ENCODE assay signal across 16 cellular contexts in genomic region chr9:117860849-117861248, GRCh38.
DNase-seq lines count a peak whose midpoint lies in the region; ATAC-seq and TF ChIP-seq lines count a peak whose summit lies in the region.
"Had no signal": no experiment of that assay in that cellular context is flagged by ENCODE, and none has a peak within 500 bp of the region (broad histone marks: within the 10 kb centered on the region; RNA-seq: fewer than 3 reads in every experiment).

No MANE protein-coding gene starts in this region.

- H3K36me3 ChIP-seq in brain microvascular endothelial cell (replicated peaks) = no peaks in the 10 kb centered on the region

- intact Hi-C loops in activated CD4-positive, alpha-beta T cell treated with anti-CD3 and anti-CD28 coated beads for 36 hours (cut with DNase I, micrococcal nuclease) = no loop called here

- H3K4me3 ChIP-seq in brain microvascular endothelial cell (ENCODE audit: low read depth, low read length) = no peak overlapping the region
- H3K4me3 ChIP-seq: K562 had no signal

- H3K9me3 Mint-ChIP-seq in activated CD4-positive, alpha-beta T cell treated with anti-CD3 and anti-CD28 coated beads for 36 hours (ENCODE audit: low read depth) = no peaks in the 10 kb centered on the region

- no peaks in the 10 kb centered on the region for H3K4me1 Mint-ChIP-seq in activated CD4-positive, alpha-beta T cell treated with anti-CD3 and anti-CD28 coated beads for 36 hours
- H3K4me1 Mint-ChIP-seq: CD14-positive monocyte had no signal

- H3K36me3 Mint-ChIP-seq in activated CD4-positive, alpha-beta T cell treated with anti-CD3 and anti-CD28 coated beads for 36 hours (ENCODE audit: low read depth) = no peaks in the 10 kb centered on the region
- H3K36me3 Mint-ChIP-seq: CD14-positive monocyte; CD8-positive, alpha-beta T cell had no signal

- no peak for ATAC-seq in activated CD4-positive, alpha-beta T cell treated with anti-CD3 and anti-CD28 coated beads for 36 hours
- ATAC-seq: CD8-positive, alpha-beta T cell; K562 had no signal

- H3K27me3 ChIP-seq in brain microvascular endothelial cell (replicated peaks) = no peaks in the 10 kb centered on the region

- no peak overlapping the region for H3K27ac ChIP-seq in brain microvascular endothelial cell

- DNase-seq in AG20443 (ENCODE audit: low spot score) = peak; percentile 20
- peak; percentile 1 for DNase-seq in brain microvascular endothelial cell
- peak; percentile 24 for DNase-seq in myocyte (ENCODE audit: low read depth)
- DNase-seq in stromal cell of bone marrow (ENCODE audit: low read depth) = peak; percentile 23
- no peak for DNase-seq in NCI-H146 (lab: John Stamatoyannopoulos, UW)
- DNase-seq in activated CD4-positive, alpha-beta T cell treated with anti-CD3 and anti-CD28 coated beads for 36 hours = no peak
- DNase-seq in AG08395 (ENCODE audit: low spot score) = no peak
- DNase-seq: ACHN; CD8-positive, alpha-beta T cell; COR-L47; DMS153; DND-41; GF-D8; H7 had no signal

- POLR2A ChIA-PET in activated CD4-positive, alpha-beta T cell treated with anti-CD3 and anti-CD28 coated beads for 36 hours (lab: Charles Lee) = no interaction called here

- no peak overlapping the region for H3K4me3 Mint-ChIP-seq in activated CD4-positive, alpha-beta T cell treated with anti-CD3 and anti-CD28 coated beads for 36 hours
- H3K4me3 Mint-ChIP-seq: CD14-positive monocyte; CD8-positive, alpha-beta T cell had no signal

- no peak for TF ChIP-seq CTCF in brain microvascular endothelial cell (IDR thresholded peaks at IDR 0.05; ENCODE audit: low read depth, low read length, missing control alignments)

- in situ Hi-C loops in brain microvascular endothelial cell (cut with HindIII; ENCODE audit: low pct_ligation_motif_present, low sequenced_read_pairs) = no loop called here

- CTCF ChIA-PET in activated CD4-positive, alpha-beta T cell treated with anti-CD3 and anti-CD28 coated beads for 36 hours (lab: Charles Lee) = no interaction called here

- H3K27ac Mint-ChIP-seq in activated CD4-positive, alpha-beta T cell treated with anti-CD3 and anti-CD28 coated beads for 36 hours = no peak overlapping the region
- H3K27ac Mint-ChIP-seq: CD14-positive monocyte; CD8-positive, alpha-beta T cell had no signal

- H3K27me3 Mint-ChIP-seq in activated CD4-positive, alpha-beta T cell treated with anti-CD3 and anti-CD28 coated beads for 36 hours = no peaks in the 10 kb centered on the region

Comparison
In these comparisons a context has a peak if more than half of its experiments do, and no peak if none do; other contexts are left out.
1. DNase-seq: peak in AG20443 (single experiment), brain microvascular endothelial cell (single experiment), myocyte (single experiment) and stromal cell of bone marrow (single experiment); none in NCI-H146 (single experiment), activated CD4-positive, alpha-beta T cell treated with anti-CD3 and anti-CD28 coated beads for 36 hours (single experiment) and AG08395 (single experiment).